Comparison of ENCODE assay signal across 8 cellular contexts in genomic region chr19:38228491-38229439, GRCh38. TPM values are rescaled to one million over a fixed set of nuclear protein-coding genes. Genes with fewer than 3 reads are reported as not detected.
DNase-seq lines count a peak whose midpoint lies in the region; ATAC-seq and TF ChIP-seq lines count a peak whose summit lies in the region.

No MANE protein-coding gene starts in this region.

- peaks cover 13% of the 10 kb centered on the region for H3K27me3 Mint-ChIP-seq in brain
- peaks cover 25% of the 10 kb centered on the region for H3K27me3 Mint-ChIP-seq in neural crest cell (ENCODE audit: low read depth)

- H3K27ac Mint-ChIP-seq in brain, result peak overlapping the region in 4 of 5 experiments; percentile 78 to 95 (median 92)
- H3K27ac Mint-ChIP-seq in neural crest cell (ENCODE audit: unreplicated experiment), result peak overlapping the region; percentile 72

- ATAC-seq in HG03378 (IDR thresholded peaks at IDR 0.05; ENCODE audit: unreplicated experiment) (no peak), HG02870 (IDR thresholded peaks at IDR 0.05; ENCODE audit: unreplicated experiment) (no peak)

- peak overlapping the region; percentile 50 for H3K4me3 ChIP-seq in GM06990 (replicated peaks; ENCODE audit: low read depth, low read length)

- H3K4me3 Mint-ChIP-seq in brain (peak overlapping the region; percentile 86 to 91 (median 89)), neural crest cell (peak overlapping the region; percentile 88)

- H3K36me3 Mint-ChIP-seq in brain (no peaks in the 10 kb centered on the region), neural crest cell (ENCODE audit: low read depth) (no peaks in the 10 kb centered on the region)

- no peaks in the 10 kb centered on the region; the same call in none of the 2 replicates for H3K27me3 ChIP-seq in GM06990 (replicated peaks; ENCODE audit: control insufficient read depth, insufficient read depth, low read length)

- H3K9me3 Mint-ChIP-seq in brain (peaks cover 0 to 1% (median 0%) of the 10 kb centered on the region in 5 experiments), neural crest cell (no peaks in the 10 kb centered on the region)

- TF ChIP-seq CTCF in GM06990 (IDR thresholded peaks at IDR 0.05; ENCODE audit: insufficient read depth, low read length, poor library complexity, severe bottlenecking), result no peak
- TF ChIP-seq CTCF in brain (conservative IDR thresholded peaks at IDR 0.05), result no peak
- no peak for TF ChIP-seq CTCF in neural crest cell (conservative IDR thresholded peaks at IDR 0.05)

- DNase-seq in GM06990 (ENCODE audit: extremely low read depth, insufficient read length), result no peak
- DNase-seq in NCI-H1694 (lab: John Stamatoyannopoulos, UW), result peak; percentile 15
- DNase-seq in neural crest cell (ENCODE audit: low read depth, low spot score), result peak; percentile 64
- no peak for DNase-seq in Kasumi-1 (lab: John Stamatoyannopoulos, UW)
- no peak for DNase-seq in NK-92 (lab: John Stamatoyannopoulos, UW; ENCODE audit: unreplicated experiment)

- no peaks in the 10 kb centered on the region for H3K36me3 ChIP-seq in GM06990 (ENCODE audit: control insufficient read depth, insufficient read depth, low read length)

- H3K4me1 Mint-ChIP-seq in brain (peaks cover 41% of the 10 kb centered on the region), neural crest cell (peaks cover 35% of the 10 kb centered on the region)

RNA-seq across cellular contexts. Expression of gene DPF1, which starts 4.7 kb away (rescaled TPM):
- 18.3 TPM for polyA plus RNA-seq in brain (ENCODE audit: insufficient read depth, low read depth, low replicate concordance)
- total RNA-seq in neural crest cell, result 31.7 and 35.5 TPM in 2 replicates

RNA-seq across cellular contexts. Expression of gene PPP1R14A, which starts 27.4 kb away (rescaled TPM):
- polyA plus RNA-seq in brain (ENCODE audit: insufficient read depth, low read depth, low replicate concordance), result 145 TPM
- 1.2 and 1.7 TPM in 2 replicates for total RNA-seq in neural crest cell

RNA-seq across cellular contexts. Expression of gene SPINT2, which starts 35.6 kb away (rescaled TPM):
- 385 TPM for polyA plus RNA-seq in brain (ENCODE audit: insufficient read depth, low read depth, low replicate concordance)
- total RNA-seq in neural crest cell, result 9.2 and 9.6 TPM in 2 replicates

Comparison
In these comparisons a context has a peak if more than half of its experiments do, and no peak if none do; other contexts are left out.
1. DNase-seq: peak in NCI-H1694 (single experiment) and neural crest cell (single experiment); none in GM06990 (single experiment), Kasumi-1 (0 of 2) and NK-92 (single experiment).